In the genomic region with DNA sequence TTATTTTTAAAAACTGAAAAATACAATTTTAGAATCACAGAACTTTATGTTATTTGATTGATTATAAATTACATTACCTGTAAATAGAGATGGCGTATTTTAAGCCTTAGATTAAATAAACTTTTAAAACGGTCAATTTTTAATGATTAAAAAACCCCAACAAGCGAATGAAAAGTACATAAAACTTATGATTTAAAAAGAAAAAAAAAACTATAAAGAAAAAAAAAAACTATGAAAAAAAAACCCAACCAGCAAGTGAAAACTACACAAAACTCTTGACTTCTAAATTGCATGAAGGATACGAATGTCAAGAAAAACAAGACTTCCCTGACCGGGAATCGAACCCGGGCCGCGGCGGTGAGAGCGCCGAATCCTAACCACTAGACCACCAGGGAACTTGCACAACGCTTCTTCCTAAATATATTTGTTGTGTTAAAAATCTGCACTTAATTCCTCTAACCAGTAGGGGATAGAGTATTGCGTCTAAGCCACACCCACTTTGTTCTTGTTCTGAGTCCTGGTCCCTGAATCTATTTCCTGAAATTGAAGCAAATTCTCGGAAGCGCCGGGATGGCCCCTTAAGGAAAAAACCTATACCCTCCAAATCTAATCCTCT, we compare ENCODE assay signal across 8 cellular contexts. TPM values are rescaled to one million over a fixed set of nuclear protein-coding genes. Genes with fewer than 3 reads are reported as not detected.
DNase-seq lines count a peak whose midpoint lies in the region; ATAC-seq and FAIRE-seq lines count a peak whose summit lies in the region.

No MANE protein-coding gene starts in this region.

- ATAC-seq in HG03439 (IDR thresholded peaks at IDR 0.05; ENCODE audit: unreplicated experiment) (peak; percentile 82), left lobe of liver (peak; percentile 93)

- DNase-seq in Ammon's horn (ENCODE audit: low spot score), result peak; percentile 92
- DNase-seq in GM19239 (ENCODE audit: insufficient read length, low spot score), result peak; percentile 61
- peak; percentile 75 for DNase-seq in NCI-H510A (lab: John Stamatoyannopoulos, UW)
- peak; percentile 92 for DNase-seq in activated CD4-positive, alpha-beta T cell treated with anti-CD3 and anti-CD28 coated beads for 48 hours
- peak; percentile 96 for DNase-seq in dedifferentiated amniotic fluid mesenchymal stem cell (ENCODE audit: extremely low spot score)
- peak; percentile 86 for DNase-seq in left lobe of liver (ENCODE audit: low spot score)
- DNase-seq in stimulated activated CD4-positive, alpha-beta T cell treated with anti-CD3 and anti-CD28 coated beads, Interleukin-1b, Interleukin-23, amount 100 ng/mL, for 48 hours, result peak; percentile 86

- peak; percentile 93 for FAIRE-seq in GM19239 (lab: Jason Lieb, UNC)

RNA-seq across cellular contexts. Expression of a gene that starts 10.7 kb away (rescaled TPM):
- total RNA-seq in left lobe of liver, result 12.4 TPM

RNA-seq across cellular contexts. Expression of a gene that starts 30.6 kb away (rescaled TPM):
- 2.3 TPM for total RNA-seq in left lobe of liver

Comparison
In these comparisons a context has a peak if more than half of its experiments do, and no peak if none do; other contexts are left out.
1. Peak in every context shown above with its lines: DNase-seq and ATAC-seq.